ENCODE assay signal across 14 cellular contexts in genomic region chr6:11433860-11434259, GRCh38.
A peak's percentile ranks its signal among the peaks of the same experiment; 100 is the strongest.
DNase-seq lines count a peak whose midpoint lies in the region; ATAC-seq, FAIRE-seq and TF ChIP-seq lines count a peak whose summit lies in the region.
"Had no signal": no experiment of that assay in that cellular context is flagged by ENCODE, and none has a peak within 500 bp of the region (broad histone marks: within the 10 kb centered on the region; RNA-seq: fewer than 3 reads in every experiment).

No MANE protein-coding gene starts in this region.

- intact Hi-C loops in PC-3 (cut with micrococcal nuclease): loop anchor here (1.0 to 10.0 kb wide), 5 partner anchors 63 to 289 kb away; partner anchors contain the start of gene NEDD9
- intact Hi-C loops in dorsolateral prefrontal cortex (cut with DNase I): no loop called here

- CTCF ChIA-PET in A549 (lab: Yijun Ruan, JAX): interaction anchor here (1.0 to 6.0 kb wide), 3 partner anchors 9 to 62 kb away, joined by 3 to 33 read pairs (median 6); no protein-coding TSS in a partner anchor
- CTCF ChIA-PET in PC-3 (lab: Charles Lee): interaction anchor here (0.9 kb wide), 1 partner anchor 201 kb away, joined by 3 read pairs; no protein-coding TSS in a partner anchor

- peaks cover 67% of the 10 kb centered on the region for H3K4me1 ChIP-seq in A549
- H3K4me1 ChIP-seq in PC-3 (ENCODE audit: insufficient read depth, low read length): peaks cover 61% of the 10 kb centered on the region
- peaks cover 3% of the 10 kb centered on the region for H3K4me1 ChIP-seq in parathyroid adenoma
- no peaks in the 10 kb centered on the region for H3K4me1 ChIP-seq in effector memory CD4-positive, alpha-beta T cell (ENCODE audit: control insufficient read depth, insufficient read depth, low read length, poor library complexity, severe bottlenecking)

- no peak overlapping the region for H2AFZ ChIP-seq in PC-3 (ENCODE audit: low read length)
- H2AFZ ChIP-seq in parathyroid adenoma: no peak overlapping the region

- no peak for TF ChIP-seq EP300 in A549 (IDR thresholded peaks at IDR 0.05)

- no peaks in the 10 kb centered on the region for H3K36me3 ChIP-seq in PC-3 (ENCODE audit: low read depth, low read length)
- no peaks in the 10 kb centered on the region for H3K36me3 ChIP-seq in parathyroid adenoma (ENCODE audit: control insufficient read depth, insufficient read depth, low read length)
- no peaks in the 10 kb centered on the region for H3K36me3 ChIP-seq in effector memory CD4-positive, alpha-beta T cell (ENCODE audit: control insufficient read depth, insufficient read depth, low read length)

- H3K27ac ChIP-seq in A549 (peak overlapping the region; percentile 89 to 92), PC-3 (ENCODE audit: low read length) (peak overlapping the region; percentile 98), dorsolateral prefrontal cortex (peak overlapping the region in 37 of 59 donors; percentile 2 to 88 (median 64)), parathyroid adenoma (no peak overlapping the region)
- H3K27ac ChIP-seq in effector memory CD4-positive, alpha-beta T cell (ENCODE audit: insufficient read depth, low read length, poor library complexity, severe bottlenecking): no peak overlapping the region

- no peaks in the 10 kb centered on the region for H3K27me3 ChIP-seq in PC-3 (ENCODE audit: low read length)
- no peaks in the 10 kb centered on the region for H3K27me3 ChIP-seq in dorsolateral prefrontal cortex
- H3K27me3 ChIP-seq in parathyroid adenoma (ENCODE audit: control insufficient read depth, insufficient read depth, low read length): no peaks in the 10 kb centered on the region
- H3K27me3 ChIP-seq in effector memory CD4-positive, alpha-beta T cell (replicated peaks; ENCODE audit: control insufficient read depth, insufficient read depth, low read length, poor library complexity, severe bottlenecking): no peaks in the 10 kb centered on the region

- peak overlapping the region; percentile 75 for H3K9ac ChIP-seq in PC-3 (ENCODE audit: low read length)
- no peak overlapping the region for H3K9ac ChIP-seq in parathyroid adenoma

- POLR2A ChIA-PET in A549 (lab: Yijun Ruan, JAX): interaction anchor here (1.0 to 3.6 kb wide), 2 partner anchors 118 to 202 kb away, joined by 3 to 25 read pairs; partner anchors contain the start of gene NEDD9
- POLR2A ChIA-PET in PC-3 (lab: Charles Lee; ENCODE audit: unreplicated experiment): no interaction called here

- no peak for TF ChIP-seq CTCF in A549 (IDR thresholded peaks at IDR 0.05)
- no peak for TF ChIP-seq CTCF in PC-3 (conservative IDR thresholded peaks at IDR 0.05; ENCODE audit: low read depth, low read length)
- no peak for TF ChIP-seq CTCF in dorsolateral prefrontal cortex (IDR thresholded peaks at IDR 0.05 in 54 of 56, conservative IDR thresholded peaks at IDR 0.05 in 2 of 56; ENCODE audit: low read depth in 1 of 56, partially characterized antibody in 56 of 56)
- no peak for TF ChIP-seq CTCF in parathyroid adenoma (IDR thresholded peaks at IDR 0.05)

- H3K4me2 ChIP-seq in A549 (peak overlapping the region; percentile 72), PC-3 (ENCODE audit: low read length) (peak overlapping the region; percentile 90), parathyroid adenoma (ENCODE audit: low read length) (peak overlapping the region; percentile 30)

- BruUV-seq in PC-3 (replicated peaks; lab: Mats Ljungman, UMichigan): no TSS peak

- peaks cover 5% of the 10 kb centered on the region for H3K9me3 ChIP-seq in A549
- no peaks in the 10 kb centered on the region for H3K9me3 ChIP-seq in PC-3 (ENCODE audit: low read length)
- H3K9me3 ChIP-seq in parathyroid adenoma (ENCODE audit: control insufficient read depth, low read length): no peaks in the 10 kb centered on the region
- no peaks in the 10 kb centered on the region for H3K9me3 ChIP-seq in effector memory CD4-positive, alpha-beta T cell (ENCODE audit: control insufficient read depth, low read length)

- no peak for TF ChIP-seq RAD21 in A549 (conservative IDR thresholded peaks at IDR 0.05 in 1 of 2, IDR thresholded peaks at IDR 0.05 in 1 of 2)

- TF ChIP-seq POLR2A in A549 (IDR thresholded peaks at IDR 0.05; ENCODE audit: low read length): no peak

- ATAC-seq in A549 (peak in 1 of 2 experiments; percentile 7; a peak in 3 of 6 replicates), PC-3 (no peak), HG03280 (IDR thresholded peaks at IDR 0.05; ENCODE audit: unreplicated experiment) (no peak)
- ATAC-seq: naive thymus-derived CD8-positive, alpha-beta T cell; WTC11 had no signal

- FAIRE-seq in A549 (lab: Jason Lieb, UNC): no peak

- H3K4me3 ChIP-seq in A549: no peak overlapping the region
- H3K4me3 ChIP-seq in PC-3 (ENCODE audit: low read length): peak overlapping the region; percentile 21; the same call in 1 of the 2 replicates
- H3K4me3 ChIP-seq in dorsolateral prefrontal cortex: no peak overlapping the region
- no peak overlapping the region for H3K4me3 ChIP-seq in parathyroid adenoma (ENCODE audit: low read depth, low read length)
- H3K4me3 ChIP-seq in effector memory CD4-positive, alpha-beta T cell (ENCODE audit: insufficient read depth, low read depth, low read length, poor library complexity, severe bottlenecking): no peak overlapping the region

- no peaks in the 10 kb centered on the region for H3K9me2 ChIP-seq in PC-3 (replicated peaks; ENCODE audit: low read length)

- no peak for DNase-seq in A549 (ENCODE audit: low read depth in 1 of 2, low spot score in 1 of 2)
- DNase-seq in PC-3: peak; percentile 24
- no peak for DNase-seq in dorsolateral prefrontal cortex
- no peak for DNase-seq in SKM-1 treated with dmso at 0.1 percent for 144 hours (lab: John Stamatoyannopoulos, UW; ENCODE audit: unreplicated experiment)
- DNase-seq in DMS 273 (lab: John Stamatoyannopoulos, UW; ENCODE audit: unreplicated experiment): no peak
- DNase-seq in effector memory CD4-positive, alpha-beta T cell: no peak
- DNase-seq: naive thymus-derived CD8-positive, alpha-beta T cell; NCI-H2029 treated with DMSO at 0.1 percent for 48 hours; NCI-H774; SHP77 treated with DMSO at 0.1 percent for 48 hours; stimulated activated CD4-positive, alpha-beta T cell treated with anti-CD3 and anti-CD28 coated beads, Interleukin-12 subunit alpha, Interleukin-12 subunit beta, amount 100 ng/mL, for 4 hours had no signal

- 0% methylated on average over 1 of the region's 1 CpG for WGBS in A549 (ENCODE audit: missing lambda C conversion rate)

- H3K79me2 ChIP-seq in PC-3 (ENCODE audit: low read length) (no peaks in the 10 kb centered on the region), parathyroid adenoma (no peaks in the 10 kb centered on the region)

- H4K20me1 ChIP-seq in PC-3 (ENCODE audit: low read length): no peaks in the 10 kb centered on the region

- peaks cover 20% of the 10 kb centered on the region for H3F3A ChIP-seq in PC-3 (ENCODE audit: low read length, unreplicated experiment)

TF ChIP-seq in A549, 52 proteins besides CTCF, POLR2A, EP300 and RAD21 (continues in another document):
- TF ChIP-seq NFE2L2 (conservative IDR thresholded peaks at IDR 0.05; ENCODE audit: low read length) (no peak), REST (IDR thresholded peaks at IDR 0.05) (no peak), E2F6 (IDR thresholded peaks at IDR 0.05; ENCODE audit: borderline replicate concordance, low read depth) (no peak), MYC (IDR thresholded peaks at IDR 0.05; ENCODE audit: borderline replicate concordance, low read length) (no peak), TFCP2L1 (CRISPR knock-in tag; IDR thresholded peaks at IDR 0.05) (no peak), ZC3H11A (IDR thresholded peaks at IDR 0.05) (no peak), KDM1A (IDR thresholded peaks at IDR 0.05; ENCODE audit: low read depth) (no peak), RCOR1 (IDR thresholded peaks at IDR 0.05; ENCODE audit: low read depth, low read length) (no peak), FOXS1 (CRISPR knock-in tag; IDR thresholded peaks at IDR 0.05) (no peak)

Comparison
In these comparisons a context has a peak if more than half of its experiments do, and no peak if none do; other contexts are left out.
1. H3K27ac ChIP-seq: peak in A549 (2 of 2), PC-3 (single experiment) and dorsolateral prefrontal cortex (37 of 59); none in parathyroid adenoma (single experiment) and effector memory CD4-positive, alpha-beta T cell (single experiment).
2. H3K4me2 ChIP-seq: peak in every context shown above with its lines; median percentile 90 in PC-3; 72 in A549; 30 in parathyroid adenoma.